ENCODE assay signal across 19 cellular contexts in the genomic region with DNA sequence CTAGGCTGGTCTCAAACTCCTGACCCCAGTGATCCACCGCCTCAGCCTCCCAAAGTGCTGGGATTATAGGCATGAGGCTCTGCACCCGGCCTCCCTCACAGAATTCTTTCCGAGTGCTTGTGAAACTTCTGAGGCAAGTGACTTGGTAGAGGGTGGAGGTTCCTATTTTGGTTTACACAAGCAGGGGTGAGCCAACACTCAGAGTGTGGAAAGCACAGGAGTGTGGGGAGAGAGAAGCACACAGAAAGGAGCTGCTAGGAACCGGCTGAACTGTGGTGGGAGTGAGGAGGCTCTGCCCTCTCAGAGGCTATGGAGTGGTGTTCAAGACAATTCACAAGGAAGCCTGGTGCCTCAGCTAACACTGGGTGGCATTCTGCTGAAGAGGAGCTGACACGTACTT. TPM values are rescaled to one million over a fixed set of nuclear protein-coding genes. Genes with fewer than 3 reads are reported as not detected.
DNase-seq lines count a peak whose midpoint lies in the region; ATAC-seq and TF ChIP-seq lines count a peak whose summit lies in the region.
"Had no signal": no experiment of that assay in that cellular context is flagged by ENCODE, and none has a peak within 500 bp of the region (broad histone marks: within the 10 kb centered on the region; RNA-seq: fewer than 3 reads in every experiment).

No MANE protein-coding gene starts in this region.

- H3K9me3 ChIP-seq in right cardiac atrium (ENCODE audit: control insufficient read depth, low read length) (no peaks in the 10 kb centered on the region), left lung (no peaks in the 10 kb centered on the region), upper lobe of right lung (no peaks in the 10 kb centered on the region), OCI-LY7 (ENCODE audit: low read length) (0 out of 2 replicates have a peak, but pooled peaks cover 4% of the 10 kb centered on the region)

- intact Hi-C loops in right cardiac atrium (cut with DNase I) (no loop called here), Right ventricle myocardium inferior (cut with DNase I) (no loop called here), left lung (cut with DNase I) (no loop called here), upper lobe of right lung (cut with DNase I) (no loop called here), OCI-LY7 (cut with micrococcal nuclease; ENCODE audit: unreplicated experiment) (no loop called here)

- no peaks in the 10 kb centered on the region for H3K27me3 ChIP-seq in right cardiac atrium (ENCODE audit: control insufficient read depth, insufficient read depth)
- no peaks in the 10 kb centered on the region for H3K27me3 ChIP-seq in left lung
- H3K27me3 ChIP-seq in upper lobe of right lung, result no peaks in the 10 kb centered on the region

- H3K27ac ChIP-seq in right cardiac atrium (ENCODE audit: low read length), result no peak overlapping the region
- peak overlapping the region in 1 of 2 donors; percentile 64 for H3K27ac ChIP-seq in left lung
- no peak overlapping the region for H3K27ac ChIP-seq in upper lobe of right lung
- no peak overlapping the region for H3K27ac ChIP-seq in OCI-LY7 (ENCODE audit: low read depth, low read length, poor library complexity, severe bottlenecking)

- no peak for DNase-seq in right cardiac atrium
- DNase-seq in Right ventricle myocardium inferior (ENCODE audit: missing footprints), result no peak
- peak; percentile 90 for DNase-seq in SKM-1 (lab: John Stamatoyannopoulos, UW; ENCODE audit: unreplicated experiment)
- peak in 1 of 2 donors; percentile 56 for DNase-seq in left lung
- DNase-seq in upper lobe of right lung, result no peak
- no peak for DNase-seq in NCI-H2029 (lab: John Stamatoyannopoulos, UW)
- no peak for DNase-seq in dermis blood vessel endothelial cell
- no peak for DNase-seq in OCI-LY7 (ENCODE audit: low spot score)
- DNase-seq: activated CD4-positive, CD25-positive, alpha-beta regulatory T cell; activated naive CD4-positive, alpha-beta T cell treated with Interleukin-2 at 50 U/mL for 16 hours; activated T-cell treated with anti-CD3 and anti-CD28 coated beads, Interleukin-2, amount 50 U/mL, for 24 hours; anterior cingulate cortex; C1 segment of cervical spinal cord; glutamatergic neuron; NCI-H1436; NCI-H2171 treated with DMSO at 0.1 percent for 48 hours; NCI-H774; occipital lobe had no signal

- CTCF ChIA-PET in OCI-LY7 (lab: Charles Lee; ENCODE audit: unreplicated experiment), result no interaction called here

- WGBS in right cardiac atrium, result 60% methylated on average over 5 of the region's 5 CpGs

- no TSS peak for BruUV-seq in OCI-LY7 (replicated peaks; lab: Mats Ljungman, UMichigan)

- H3K4me3 ChIP-seq in right cardiac atrium (ENCODE audit: low read length), result no peak overlapping the region
- no peak overlapping the region for H3K4me3 ChIP-seq in left lung
- H3K4me3 ChIP-seq in upper lobe of right lung, result no peak overlapping the region
- H3K4me3 ChIP-seq in OCI-LY7 (ENCODE audit: low read depth, low read length, poor library complexity, severe bottlenecking), result no peak overlapping the region
- H3K4me3 ChIP-seq: HAP-1 had no signal

- no peaks in the 10 kb centered on the region for H3K36me3 ChIP-seq in left lung
- H3K36me3 ChIP-seq in upper lobe of right lung, result peaks cover 9% of the 10 kb centered on the region
- no peaks in the 10 kb centered on the region; the same call in 1 of the 2 replicates for H3K36me3 ChIP-seq in OCI-LY7 (ENCODE audit: insufficient read depth, low read length)
- H3K36me3 ChIP-seq: HAP-1 had no signal

- H3K4me2 ChIP-seq in OCI-LY7 (ENCODE audit: low read length), result no peak overlapping the region

- no peak overlapping the region for H2AFZ ChIP-seq in OCI-LY7 (ENCODE audit: low read length)

- no peaks in the 10 kb centered on the region for H3K4me1 ChIP-seq in right cardiac atrium (ENCODE audit: control insufficient read depth, insufficient read depth, low read length)
- peaks cover 0 to 37% of the 10 kb centered on the region in 2 donors for H3K4me1 ChIP-seq in left lung
- peaks cover 4% of the 10 kb centered on the region for H3K4me1 ChIP-seq in upper lobe of right lung
- H3K4me1 ChIP-seq in OCI-LY7 (ENCODE audit: insufficient read depth, low read length, poor library complexity, severe bottlenecking), result peaks cover 19% of the 10 kb centered on the region

- no peaks in the 10 kb centered on the region for H4K20me1 ChIP-seq in OCI-LY7 (ENCODE audit: insufficient read depth, low read length)

- H3K79me2 ChIP-seq in OCI-LY7 (ENCODE audit: insufficient read depth, low read depth, low read length), result no peaks in the 10 kb centered on the region

- ATAC-seq in right cardiac atrium, result peak; percentile 64 to 81
- no peak for ATAC-seq in Right ventricle myocardium inferior
- ATAC-seq in left lung, result peak; percentile 92
- ATAC-seq in upper lobe of right lung, result peak; percentile 95

- POLR2A ChIA-PET in OCI-LY7 (lab: Charles Lee), result interaction anchor here (0.7 to 1.1 kb wide), 2 partner anchors 9 to 59 kb away, joined by 3 read pairs; no protein-coding TSS in a partner anchor

- TF ChIP-seq CTCF in left lung (IDR thresholded peaks at IDR 0.05) (no peak), upper lobe of right lung (IDR thresholded peaks at IDR 0.05) (no peak), OCI-LY7 (conservative IDR thresholded peaks at IDR 0.05; ENCODE audit: low read length) (no peak)

- no peaks in the 10 kb centered on the region for H3K9me2 ChIP-seq in OCI-LY7 (ENCODE audit: insufficient read depth, low read length)

RNA-seq across cellular contexts. Expression of a gene that starts 7.7 kb away (rescaled TPM):
- total RNA-seq in right cardiac atrium (10 to 100 TPM in 1 of 4 donors, 1 to 10 TPM in 3; 6.8 to 11.3 (median 7.2) TPM), Right ventricle myocardium inferior (3.4 TPM), left lung (10 to 100 TPM; 27.3 to 32.9 TPM), upper lobe of right lung (45.4 TPM), dermis blood vessel endothelial cell (0.37 and 2.4 TPM in 2 replicates), OCI-LY7 (2022) (1.5 and 2.6 TPM in 2 replicates)
- polyA plus RNA-seq in right cardiac atrium, result 11.4 TPM
- total RNA-seq in OCI-LY7 (2014; rRNA removed; shearing (Covaris generic)), result 0.98 and 1.6 TPM in 2 replicates
